In genomic region chr13:61113140-61113658, GRCh38 we compare ENCODE assay signal across 7 cellular contexts.
"Had no signal": no experiment of that assay in that cellular context is flagged by ENCODE, and none has a peak within 500 bp of the region (broad histone marks: within the 10 kb centered on the region; RNA-seq: fewer than 3 reads in every experiment).

No MANE protein-coding gene starts in this region.

- H3K36me3 ChIP-seq: HAP-1 had no signal

- H3K4me3 Mint-ChIP-seq: HFFc6 had no signal

- H3K27ac ChIP-seq: GM23248 had no signal

- ATAC-seq: HCT116 had no signal

- H3K27ac Mint-ChIP-seq: HFFc6 had no signal

- H3K9me3 ChIP-seq: HAP-1 had no signal

- DNase-seq: GM23248, GOT3, H7, HFFc6, IMR-90 had no signal

- H3K4me3 ChIP-seq: GM23248, HAP-1 had no signal

- H3K4me1 ChIP-seq: HAP-1 had no signal
